9 cellular contexts compared by ENCODE assay signal in genomic region chr16:54287018-54287757, GRCh38. TPM values are rescaled to one million over a fixed set of nuclear protein-coding genes. Genes with fewer than 3 reads are reported as not detected.
A peak's percentile ranks its signal among the peaks of the same experiment; 100 is the strongest.
DNase-seq lines count a peak whose midpoint lies in the region; ATAC-seq and TF ChIP-seq lines count a peak whose summit lies in the region.
"Had no signal": no experiment of that assay in that cellular context is flagged by ENCODE, and none has a peak within 500 bp of the region (broad histone marks: within the 10 kb centered on the region; RNA-seq: fewer than 3 reads in every experiment).

No MANE protein-coding gene starts in this region.

- H3K4me1 Mint-ChIP-seq in endodermal cell (peaks cover 33% of the 10 kb centered on the region), neural progenitor cell (peaks cover 39% of the 10 kb centered on the region)

- H3K9me3 ChIP-seq in endodermal cell (ENCODE audit: control insufficient read depth, low read length) (no peaks in the 10 kb centered on the region), neural progenitor cell (ENCODE audit: low read depth) (no peaks in the 10 kb centered on the region)

- TF ChIP-seq CTCF in AG09309 (IDR thresholded peaks at IDR 0.05; ENCODE audit: control insufficient read depth, insufficient read depth, low read depth, low read length, missing control alignments) (no peak), endodermal cell (conservative IDR thresholded peaks at IDR 0.05) (no peak), neural progenitor cell (IDR thresholded peaks at IDR 0.05) (no peak)

- H3K27ac Mint-ChIP-seq in endodermal cell = peak overlapping the region; percentile 82
- H3K27ac Mint-ChIP-seq in neural progenitor cell = no peak overlapping the region

- H3K27me3 ChIP-seq in endodermal cell (ENCODE audit: control insufficient read depth, insufficient read depth, low read length, poor library complexity, severe bottlenecking) (peaks cover 83% of the 10 kb centered on the region), neural progenitor cell (peaks cover 89% of the 10 kb centered on the region)

- H3K4me2 ChIP-seq in neural progenitor cell = peak overlapping the region; percentile 98

- peaks cover 9% of the 10 kb centered on the region for H3K79me2 ChIP-seq in neural progenitor cell (ENCODE audit: low read depth)

- H3K9me3 Mint-ChIP-seq in endodermal cell = no peaks in the 10 kb centered on the region
- no peaks in the 10 kb centered on the region for H3K9me3 Mint-ChIP-seq in neural progenitor cell
- H3K9me3 Mint-ChIP-seq: T-helper 1 cell treated with Interleukin-12 subunit alpha and Interleukin-12 subunit beta and Interleukin-4 antibody, amounts not matched to agents 30 μg/mL and 1 μg/mL, for 36 hours had no signal

- H3K4me3 Mint-ChIP-seq in endodermal cell (peak overlapping the region; percentile 79), neural progenitor cell (peak overlapping the region; percentile 89)

- 0% methylated on average over 12 to 50 of the region's 50 CpGs for WGBS in endodermal cell (ENCODE audit: insufficient coverage in 1 of 2, insufficient read length in 1 of 2), 2 experiments

- H4K20me1 ChIP-seq in neural progenitor cell (ENCODE audit: low read depth) = peaks cover 57% of the 10 kb centered on the region

- peaks cover 70% of the 10 kb centered on the region for H3F3A ChIP-seq in neural progenitor cell (ENCODE audit: low read depth)

- H3K4me1 ChIP-seq in endodermal cell (ENCODE audit: control insufficient read depth, insufficient read depth, low read length) (no peaks in the 10 kb centered on the region), neural progenitor cell (peaks cover 48% of the 10 kb centered on the region)

- H3K4me3 ChIP-seq in AG09309 (ENCODE audit: control insufficient read depth, low read depth, low read length) (peak overlapping the region; percentile 92), endodermal cell (ENCODE audit: low read length) (peak overlapping the region; percentile 91), neural progenitor cell (peak overlapping the region; percentile 55)

- no peak for DNase-seq in AG09309 (ENCODE audit: low read depth)
- DNase-seq in HuH-7 (ENCODE audit: low spot score) = peak; percentile 42
- DNase-seq in endodermal cell = peak; percentile 92
- DNase-seq in neural progenitor cell (ENCODE audit: low spot score) = no peak
- DNase-seq in NCI-H146 treated with DMSO at 0.1 percent for 48 hours (lab: John Stamatoyannopoulos, UW; ENCODE audit: unreplicated experiment) = no peak
- no peak for DNase-seq in NCI-H446 treated with DMSO at 0.1 percent for 48 hours (lab: John Stamatoyannopoulos, UW)

- peak overlapping the region; percentile 80 for H2AFZ ChIP-seq in neural progenitor cell (replicated peaks)

- ATAC-seq in GM18858 (IDR thresholded peaks at IDR 0.05; ENCODE audit: unreplicated experiment) (no peak), GM19452 (IDR thresholded peaks at IDR 0.05; ENCODE audit: unreplicated experiment) (no peak)

- H3K27ac ChIP-seq in endodermal cell (ENCODE audit: low read depth, low read length) (no peak overlapping the region), neural progenitor cell (no peak overlapping the region)

- H3K36me3 Mint-ChIP-seq in endodermal cell (ENCODE audit: low read depth) (peaks cover 11% of the 10 kb centered on the region), neural progenitor cell (peaks cover 12% of the 10 kb centered on the region)

- H3K27me3 Mint-ChIP-seq in endodermal cell (ENCODE audit: insufficient read depth) = peaks cover 84% of the 10 kb centered on the region
- peaks cover 58% of the 10 kb centered on the region for H3K27me3 Mint-ChIP-seq in neural progenitor cell (ENCODE audit: insufficient read depth, low read depth)

- H3K9ac ChIP-seq in endodermal cell (ENCODE audit: extremely low read depth, low read length, poor library complexity, severe bottlenecking) (no peak overlapping the region), neural progenitor cell (no peak overlapping the region)

- H3K36me3 ChIP-seq in endodermal cell (ENCODE audit: control insufficient read depth, insufficient read depth, low read length) (no peaks in the 10 kb centered on the region), neural progenitor cell (no peaks in the 10 kb centered on the region)

RNA-seq across cellular contexts. Expression of gene IRX3, which starts 0.6 kb away (rescaled TPM):
- total RNA-seq in endodermal cell (10 to 100 TPM; 15.6 to 16.4 TPM), neural progenitor cell (ENCODE audit: low replicate concordance) (4.6 and 9.1 TPM in 2 replicates)
- 34.5 TPM for polyA plus RNA-seq in endodermal cell (2013, experiment 1 of 2)
- polyA plus RNA-seq in endodermal cell (2013, experiment 2 of 2) = 23.6 TPM

Comparison
In these comparisons a context has a peak if more than half of its experiments do, and no peak if none do; other contexts are left out.
1. DNase-seq: peak in HuH-7 (single experiment) and endodermal cell (single experiment); none in AG09309 (single experiment), neural progenitor cell (single experiment), NCI-H146 treated with DMSO at 0.1 percent for 48 hours (single experiment) and NCI-H446 treated with DMSO at 0.1 percent for 48 hours (single experiment).
2. Peak in every context shown above with its lines, with median percentiles within 50 percentile points of each other: H3K4me3 ChIP-seq.